ENCODE assay signal across 8 cellular contexts in the genomic region with DNA sequence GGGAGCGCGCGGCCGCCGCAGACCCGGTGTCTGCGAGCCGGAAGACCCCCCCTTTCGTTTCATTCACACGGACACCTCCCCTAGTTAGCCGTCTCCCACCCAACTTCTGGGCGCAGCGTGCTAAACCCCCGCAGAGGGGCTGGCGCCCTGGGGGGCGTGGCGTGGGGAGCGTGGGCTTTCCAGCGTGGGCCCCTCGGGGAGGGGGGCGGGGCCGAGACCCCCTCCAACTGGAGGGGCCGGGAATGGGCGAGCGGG. TPM values are rescaled to one million over a fixed set of nuclear protein-coding genes. Genes with fewer than 3 reads are reported as not detected.
DNase-seq lines count a peak whose midpoint lies in the region; ATAC-seq and TF ChIP-seq lines count a peak whose summit lies in the region.

No MANE protein-coding gene starts in this region.

- peak overlapping the region; percentile 87 for H3K4me2 ChIP-seq in mesendoderm (ENCODE audit: low read length)

- H3K36me3 ChIP-seq in heart right ventricle (no peaks in the 10 kb centered on the region), mesendoderm (ENCODE audit: control insufficient read depth, insufficient read depth, low read length) (no peaks in the 10 kb centered on the region), urinary bladder (ENCODE audit: insufficient read depth) (no peaks in the 10 kb centered on the region)

- POLR2A ChIA-PET in MCF 10A (lab: Yijun Ruan, JAX), result interaction anchor here (0.6 to 3.9 kb wide), 14 partner anchors 12 to 191 kb away, joined by 3 to 49 read pairs (median 6); no protein-coding TSS in a partner anchor

- no peak overlapping the region for H2BK5ac ChIP-seq in mesendoderm (ENCODE audit: low read length)

- H3K9me3 Mint-ChIP-seq in MCF 10A (ENCODE audit: unreplicated experiment), result no peaks in the 10 kb centered on the region

- H3K36me3 Mint-ChIP-seq in MCF 10A (ENCODE audit: insufficient read depth, unreplicated experiment), result no peaks in the 10 kb centered on the region

- H3K27me3 ChIP-seq in heart right ventricle, result peaks cover 0 to 95% (median 61%) of the 10 kb centered on the region in 7 donors
- H3K27me3 ChIP-seq in mesendoderm (ENCODE audit: insufficient read depth, low read length, poor library complexity), result no peaks in the 10 kb centered on the region

- no peak for TF ChIP-seq CTCF in heart right ventricle (IDR thresholded peaks at IDR 0.05)
- TF ChIP-seq CTCF in MCF 10A (IDR thresholded peaks at IDR 0.05; ENCODE audit: unreplicated experiment), result no peak

- H3K9ac ChIP-seq in mesendoderm (ENCODE audit: low read length), result peak overlapping the region; percentile 89

- DNase-seq in heart right ventricle (no peak), Right ventricle myocardium inferior (ENCODE audit: missing footprints) (no peak), MCF 10A (ENCODE audit: unreplicated experiment) (no peak), mesendoderm (no peak), LoVo (ENCODE audit: low spot score) (no peak), NK-92 (lab: John Stamatoyannopoulos, UW; ENCODE audit: unreplicated experiment) (no peak), SHP77 treated with DMSO at 0.1 percent for 48 hours (lab: John Stamatoyannopoulos, UW) (no peak)

- no TSS peak for BruUV-seq in MCF 10A (replicated peaks; lab: Mats Ljungman, UMichigan)

- H4K8ac ChIP-seq in mesendoderm (ENCODE audit: low read depth, low read length), result no peak overlapping the region

- H3K4me1 ChIP-seq in heart right ventricle, result peaks cover 0 to 31% (median 23%) of the 10 kb centered on the region in 9 donors
- H3K4me1 ChIP-seq in mesendoderm (ENCODE audit: control insufficient read depth, low read depth, low read length), result no peaks in the 10 kb centered on the region
- H3K4me1 ChIP-seq in urinary bladder (ENCODE audit: insufficient read depth), result no peaks in the 10 kb centered on the region

- H3K4me3 ChIP-seq in heart right ventricle, result peak overlapping the region; percentile 37 to 65 (median 60)
- peak overlapping the region; percentile 85 for H3K4me3 ChIP-seq in mesendoderm (ENCODE audit: low read length)
- peak overlapping the region; percentile 84 for H3K4me3 ChIP-seq in urinary bladder (ENCODE audit: low read depth, low read length)

- H2BK120ac ChIP-seq in mesendoderm (ENCODE audit: low read depth, low read length), result no peak overlapping the region

- H3K4me1 Mint-ChIP-seq in MCF 10A (ENCODE audit: insufficient read depth, unreplicated experiment), result peaks cover 16% of the 10 kb centered on the region

- 0 to 1% methylated on average over 25 of the region's 25 CpGs for WGBS in heart right ventricle, 2 donors
- WGBS in mesendoderm (ENCODE audit: extremely low coverage, insufficient coverage, low lambda C conversion rate), result no CpG with 5 or more reads among the region's 25 CpGs
- under 1% methylated on average over 25 of the region's 25 CpGs for WGBS in urinary bladder

- no peak overlapping the region for H3K27ac Mint-ChIP-seq in MCF 10A (ENCODE audit: low read depth, unreplicated experiment)

- H3K79me2 ChIP-seq in mesendoderm (ENCODE audit: control insufficient read depth, insufficient read depth, low read length), result peaks cover 30% of the 10 kb centered on the region

- peak overlapping the region; percentile 62 for H3K4ac ChIP-seq in mesendoderm (ENCODE audit: low read depth, low read length)

- no peak overlapping the region for H3K23ac ChIP-seq in mesendoderm (ENCODE audit: low read length)

- H3K9me3 ChIP-seq in heart right ventricle, result no peaks in the 10 kb centered on the region

- no peak overlapping the region for H3K27ac ChIP-seq in heart right ventricle
- no peak overlapping the region for H3K27ac ChIP-seq in mesendoderm (ENCODE audit: low read depth, low read length)
- no peak overlapping the region for H3K27ac ChIP-seq in urinary bladder (ENCODE audit: low read depth)

- no peak overlapping the region for H4K5ac ChIP-seq in mesendoderm (ENCODE audit: low read length)

- no peak overlapping the region for H2BK15ac ChIP-seq in mesendoderm (replicated peaks; ENCODE audit: low read depth)

- CTCF ChIA-PET in MCF 10A (lab: Yijun Ruan, JAX), result interaction anchor here (0.9 to 4.3 kb wide), 4 partner anchors 17 to 189 kb away, joined by 3 to 16 read pairs (median 4); no protein-coding TSS in a partner anchor

- ATAC-seq in heart right ventricle, result no peak
- ATAC-seq in Right ventricle myocardium inferior, result no peak

- peak overlapping the region; percentile 95 for H3K56ac ChIP-seq in mesendoderm (ENCODE audit: low read length)

- H3K18ac ChIP-seq in mesendoderm (ENCODE audit: low read length), result peak overlapping the region; percentile 71

- H3K79me1 ChIP-seq in mesendoderm (ENCODE audit: low read length), result peaks cover 14% of the 10 kb centered on the region

- H3K27me3 Mint-ChIP-seq in MCF 10A (ENCODE audit: insufficient read depth, unreplicated experiment), result no peaks in the 10 kb centered on the region

- H2AK5ac ChIP-seq in mesendoderm (ENCODE audit: low read length), result no peak overlapping the region

- H3K4me3 Mint-ChIP-seq in MCF 10A (ENCODE audit: unreplicated experiment), result peak overlapping the region; percentile 84

- intact Hi-C loops in heart right ventricle (cut with DNase I), result no loop called here
- intact Hi-C loops in Right ventricle myocardium inferior (cut with DNase I), result no loop called here
- intact Hi-C loops in MCF 10A (cut with micrococcal nuclease), result loop anchor here (2.0 to 5.0 kb wide), 3 partner anchors 35 to 192 kb away; no protein-coding TSS in a partner anchor

RNA-seq across cellular contexts. Expression of a gene that starts 1.1 kb away (rescaled TPM):
- total RNA-seq in heart right ventricle, result under 1 TPM; 0.08 to 0.43 (median 0.18) TPM
- under 1 TPM; 0.19 to 0.29 TPM for polyA plus RNA-seq in heart right ventricle
- 0.27 TPM for total RNA-seq in Right ventricle myocardium inferior
- total RNA-seq in MCF 10A (2022), result 2.0 and 2.7 TPM in 2 replicates
- polyA plus RNA-seq in mesendoderm (2013, experiment 1 of 2), result 10.2 TPM
- polyA plus RNA-seq in mesendoderm (2013, experiment 2 of 2), result 10.5 TPM
- total RNA-seq in urinary bladder, result 7.1 TPM
- polyA plus RNA-seq in urinary bladder, result 1.6 TPM
